In the genomic region with DNA sequence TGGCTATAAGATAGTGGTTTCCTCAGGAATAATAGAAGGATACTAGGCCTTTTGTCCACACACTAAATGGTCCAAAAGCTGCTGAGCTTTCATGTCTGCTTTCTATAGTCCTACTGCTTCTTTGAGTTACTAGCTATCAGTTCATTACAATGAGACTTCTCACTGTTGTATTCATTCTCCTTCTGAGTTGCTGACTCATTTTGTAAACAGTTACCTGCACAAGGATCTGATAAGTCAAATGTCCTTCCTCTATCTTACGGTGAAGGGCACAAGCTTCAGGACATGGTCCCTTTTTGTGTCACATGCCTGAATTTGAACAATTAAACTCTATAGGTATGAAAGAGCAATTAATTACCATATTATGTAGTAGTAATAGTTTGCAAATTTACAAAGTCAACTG, we compare ENCODE assay signal across 18 cellular contexts.
DNase-seq lines count a peak whose midpoint lies in the region; ATAC-seq, FAIRE-seq and TF ChIP-seq lines count a peak whose summit lies in the region.
"Had no signal": no experiment of that assay in that cellular context is flagged by ENCODE, and none has a peak within 500 bp of the region (broad histone marks: within the 10 kb centered on the region; RNA-seq: fewer than 3 reads in every experiment).

No MANE protein-coding gene starts in this region.

- DNase-seq in K562 (ENCODE audit: extremely low read depth in 1 of 4, low spot score in 3 of 4) (peak in 3 of 4 experiments; percentile 30 to 64 (median 32)), small intestine (peak; percentile 60), NCI-H526 treated with DMSO at 0.1 percent for 48 hours (lab: John Stamatoyannopoulos, UW) (no peak)
- no peak for DNase-seq in activated CD4-positive, alpha-beta T cell treated with anti-CD3 and anti-CD28 coated beads, Interleukin-2, amount 10 ng/mL, durations not matched to agents 24 days and 14 days
- DNase-seq in activated CD4-positive, alpha-beta T cell treated with anti-CD3 and anti-CD28 coated beads, Interleukin-2, amount 50 U/mL, for 1 hour, result no peak
- DNase-seq: activated gamma-delta T cell; NCI-H1092; right lobe of liver; SJCRH30; stimulated activated CD4-positive, alpha-beta T cell treated with anti-CD3 and anti-CD28 coated beads, Interleukin-2, amount 100 ng/mL, for 48 hours; thyroid gland had no signal

- FAIRE-seq in K562 (lab: Jason Lieb, UNC) (peak; percentile 76), small intestine (lab: Jason Lieb, UNC) (peak; percentile 84)
- FAIRE-seq: astrocyte, GM12891, TTC549 had no signal

- H3K4me3 Mint-ChIP-seq in activated CD4-positive, alpha-beta T cell treated with anti-CD3 and anti-CD28 coated beads, Interleukin-2, amount 10 ng/mL, durations not matched to agents 24 days and 14 days, result no peak overlapping the region

- no peak for TF ChIP-seq POLR2A in K562 (conservative IDR thresholded peaks at IDR 0.05)

- no peaks in the 10 kb centered on the region for H3K9me3 ChIP-seq in K562 (replicated peaks; ENCODE audit: control insufficient read depth, insufficient read depth, low read depth, low read length)
- no peaks in the 10 kb centered on the region for H3K9me3 ChIP-seq in small intestine (ENCODE audit: control insufficient read depth, low read depth)
- H3K9me3 ChIP-seq: HAP-1, right lobe of liver, SJCRH30, thyroid gland had no signal

- BruUV-seq in K562 (replicated peaks; lab: Mats Ljungman, UMichigan), result no TSS peak

- H3K4me3 ChIP-seq in K562 (no peak overlapping the region), small intestine (ENCODE audit: low read depth in 1 of 2, low read length in 2 of 2) (no peak overlapping the region)
- H3K4me3 ChIP-seq: BLaER1 treated with 17β-estradiol and CSF1 and Interleukin-3, amounts not matched to agents 10 nM and 100 nM; HAP-1; right lobe of liver; SJCRH30; thyroid gland had no signal

- peaks cover 95% of the 10 kb centered on the region for H3K79me2 ChIP-seq in K562 (ENCODE audit: control insufficient read depth, insufficient read depth, low read length)

- peaks cover 15% of the 10 kb centered on the region for H3K9me3 Mint-ChIP-seq in activated CD4-positive, alpha-beta T cell treated with anti-CD3 and anti-CD28 coated beads, Interleukin-2, amount 10 ng/mL, durations not matched to agents 24 days and 14 days

- H3K9ac ChIP-seq in K562 (ENCODE audit: insufficient read depth in 1 of 2, low read depth in 2 of 2, low read length in 2 of 2), result peak overlapping the region in 1 of 2 experiments; percentile 33; a peak in 1 of 4 replicates
- H3K9ac ChIP-seq: BLaER1 treated with 17β-estradiol and CSF1 and Interleukin-3, amounts not matched to agents 10 nM and 100 nM had no signal

- no peaks in the 10 kb centered on the region for H4K20me1 ChIP-seq in K562 (replicated peaks; ENCODE audit: control insufficient read depth, insufficient read depth, low read length)

- peak; percentile 83 for TF ChIP-seq EP300 in K562 (IDR thresholded peaks at IDR 0.05; ENCODE audit: low read length)

- intact Hi-C loops in K562 (cut with micrococcal nuclease), result loop anchor here (2.0 kb wide), 1 partner anchor 54 kb away; no protein-coding TSS in a partner anchor
- intact Hi-C loops in activated CD4-positive, alpha-beta T cell treated with anti-CD3 and anti-CD28 coated beads, Interleukin-2, amount 10 ng/mL, durations not matched to agents 24 days and 14 days (cut with micrococcal nuclease), result no loop called here

- no peak overlapping the region for H2AFZ ChIP-seq in K562 (ENCODE audit: low read depth, low read length)

- WGBS in K562 (ENCODE audit: insufficient coverage, low coverage, missing lambda C conversion rate), result 0% methylated on average over 1 of the region's 1 CpG
- 8 to 53% (median 17%) methylated on average over 1 of the region's 1 CpG for WGBS in small intestine, 3 donors

- ATAC-seq in GM18909 (IDR thresholded peaks at IDR 0.05; ENCODE audit: poor library complexity, unreplicated experiment) (peak; percentile 59), HG02885 (IDR thresholded peaks at IDR 0.05; ENCODE audit: poor library complexity, unreplicated experiment) (peak; percentile 89), K562 (peak; percentile 49)

- no peak for TF ChIP-seq CTCF in K562 (IDR thresholded peaks at IDR 0.05 in 2 of 3, conservative IDR thresholded peaks at IDR 0.05 in 1 of 3; ENCODE audit: insufficient read depth in 2 of 3, low read depth in 1 of 3, low read length in 3 of 3)

- no peaks in the 10 kb centered on the region for H3K27me3 Mint-ChIP-seq in activated CD4-positive, alpha-beta T cell treated with anti-CD3 and anti-CD28 coated beads, Interleukin-2, amount 10 ng/mL, durations not matched to agents 24 days and 14 days

- H3K4me1 Mint-ChIP-seq in activated CD4-positive, alpha-beta T cell treated with anti-CD3 and anti-CD28 coated beads, Interleukin-2, amount 10 ng/mL, durations not matched to agents 24 days and 14 days, result peaks cover 26% of the 10 kb centered on the region

- no peak overlapping the region for H3K27ac Mint-ChIP-seq in activated CD4-positive, alpha-beta T cell treated with anti-CD3 and anti-CD28 coated beads, Interleukin-2, amount 10 ng/mL, durations not matched to agents 24 days and 14 days

- H3K27ac ChIP-seq in K562 (ENCODE audit: extremely low read depth, low read depth, low read length), result peak overlapping the region; percentile 50
- H3K27ac ChIP-seq in small intestine (ENCODE audit: low read depth in 1 of 2, low read length in 1 of 2), result no peak overlapping the region
- H3K27ac ChIP-seq: BLaER1 treated with 17β-estradiol and CSF1 and Interleukin-3, amounts not matched to agents 10 nM and 100 nM; right lobe of liver; SJCRH30; thyroid gland had no signal

- H3K27me3 ChIP-seq in K562 (ENCODE audit: control insufficient read depth in 2 of 2, insufficient read depth in 2 of 2, low read length in 2 of 2) (no peaks in the 10 kb centered on the region), small intestine (ENCODE audit: control insufficient read depth in 2 of 2, insufficient read depth in 2 of 2, low read length in 2 of 2) (no peaks in the 10 kb centered on the region)
- H3K27me3 ChIP-seq: BLaER1 treated with 17β-estradiol and CSF1 and Interleukin-3, amounts not matched to agents 10 nM and 100 nM; right lobe of liver; SJCRH30; thyroid gland had no signal

- H3K4me1 ChIP-seq in K562 (replicated peaks in 1 of 2; ENCODE audit: control insufficient read depth in 2 of 2, insufficient read depth in 2 of 2, low read length in 2 of 2) (peaks cover 6 to 44% of the 10 kb centered on the region in 2 experiments), small intestine (ENCODE audit: control insufficient read depth in 2 of 2, insufficient read depth in 1 of 2, low read depth in 1 of 2, low read length in 1 of 2) (no peaks in the 10 kb centered on the region)
- H3K4me1 ChIP-seq: HAP-1, SJCRH30, thyroid gland had no signal

- peak overlapping the region; percentile 15; the same call in 1 of the 2 replicates for H3K4me2 ChIP-seq in K562 (ENCODE audit: insufficient read depth, low read length)
- H3K4me2 ChIP-seq: BLaER1 treated with 17β-estradiol and CSF1 and Interleukin-3, amounts not matched to agents 10 nM and 100 nM had no signal

- H3K36me3 Mint-ChIP-seq in activated CD4-positive, alpha-beta T cell treated with anti-CD3 and anti-CD28 coated beads, Interleukin-2, amount 10 ng/mL, durations not matched to agents 24 days and 14 days (ENCODE audit: low read depth), result peaks cover 32% of the 10 kb centered on the region

- peaks cover 50% of the 10 kb centered on the region for H3K36me3 ChIP-seq in K562 (ENCODE audit: control insufficient read depth, insufficient read depth, low read length)
- no peaks in the 10 kb centered on the region for H3K36me3 ChIP-seq in small intestine (ENCODE audit: control insufficient read depth in 2 of 2, insufficient read depth in 2 of 2, low read length in 2 of 2)
- H3K36me3 ChIP-seq: BLaER1 treated with 17β-estradiol and CSF1 and Interleukin-3, amounts not matched to agents 10 nM and 100 nM; HAP-1; right lobe of liver; SJCRH30; thyroid gland had no signal

- no peak for TF ChIP-seq RAD21 in K562 (CRISPR knock-in tag; conservative IDR thresholded peaks at IDR 0.05 in 1 of 2, IDR thresholded peaks at IDR 0.05 in 1 of 2)

- CTCF ChIA-PET in K562 (lab: Yijun Ruan, JAX; ENCODE audit: low intra/inter-chr PET ratio), result no interaction called here

- no peaks in the 10 kb centered on the region for H3K9me1 ChIP-seq in K562 (ENCODE audit: control insufficient read depth, insufficient read depth, low read length)

- in situ Hi-C loops in K562 (cut with MboI), result no loop called here

- POLR2A ChIA-PET in K562 (lab: Yijun Ruan, JAX), result interaction anchor here (1.2 to 1.9 kb wide), 2 partner anchors 9 to 14 kb away, joined by 5 to 7 read pairs; no protein-coding TSS in a partner anchor

TF ChIP-seq in K562, 482 proteins besides CTCF, POLR2A, EP300 and RAD21 (continues in another document):
- no peak for TF ChIP-seq KDM2B (CRISPR knock-in tag; IDR thresholded peaks at IDR 0.05)
- no peak for TF ChIP-seq FOXK1 (CRISPR knock-in tag; IDR thresholded peaks at IDR 0.05; ENCODE audit: borderline replicate concordance)
- no peak for TF ChIP-seq ZNF282 (CRISPR knock-in tag; IDR thresholded peaks at IDR 0.05)
- TF ChIP-seq FOXA3 (CRISPR knock-in tag; conservative IDR thresholded peaks at IDR 0.05 in 1 of 2, IDR thresholded peaks at IDR 0.05 in 1 of 2), result peak; percentile 86 to 95; a peak in 3 of 4 replicates
- TF ChIP-seq, protein P1, sequence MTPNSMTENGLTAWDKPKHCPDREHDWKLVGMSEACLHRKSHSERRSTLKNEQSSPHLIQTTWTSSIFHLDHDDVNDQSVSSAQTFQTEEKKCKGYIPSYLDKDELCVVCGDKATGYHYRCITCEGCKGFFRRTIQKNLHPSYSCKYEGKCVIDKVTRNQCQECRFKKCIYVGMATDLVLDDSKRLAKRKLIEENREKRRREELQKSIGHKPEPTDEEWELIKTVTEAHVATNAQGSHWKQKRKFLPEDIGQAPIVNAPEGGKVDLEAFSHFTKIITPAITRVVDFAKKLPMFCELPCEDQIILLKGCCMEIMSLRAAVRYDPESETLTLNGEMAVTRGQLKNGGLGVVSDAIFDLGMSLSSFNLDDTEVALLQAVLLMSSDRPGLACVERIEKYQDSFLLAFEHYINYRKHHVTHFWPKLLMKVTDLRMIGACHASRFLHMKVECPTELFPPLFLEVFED (CRISPR knock-in tag; conservative IDR thresholded peaks at IDR 0.05), result no peak
- TF ChIP-seq NRF1 (conservative IDR thresholded peaks at IDR 0.05 in 1 of 2, IDR thresholded peaks at IDR 0.05 in 1 of 2), result no peak
- TF ChIP-seq SMAD1 (IDR thresholded peaks at IDR 0.05; ENCODE audit: low read depth, low read length, partially characterized antibody), result no peak
- TF ChIP-seq NR2C1 (IDR thresholded peaks at IDR 0.05), result no peak
- TF ChIP-seq NR2C1 (tag; IDR thresholded peaks at IDR 0.05), result no peak
- no peak for TF ChIP-seq MCM2 (IDR thresholded peaks at IDR 0.05; ENCODE audit: low read depth)

Comparison
In these comparisons a context has a peak if more than half of its experiments do, and no peak if none do; other contexts are left out.
1. DNase-seq: peak in K562 (3 of 4) and small intestine (single experiment); none in activated CD4-positive, alpha-beta T cell treated with anti-CD3 and anti-CD28 coated beads, Interleukin-2, amount 10 ng/mL, durations not matched to agents 24 days and 14 days (single experiment), activated CD4-positive, alpha-beta T cell treated with anti-CD3 and anti-CD28 coated beads, Interleukin-2, amount 50 U/mL, for 1 hour (single experiment) and NCI-H526 treated with DMSO at 0.1 percent for 48 hours (single experiment).
2. Peak in every context shown above with its lines, with median percentiles within 50 percentile points of each other: ATAC-seq.